ENCODE assay signal across 22 cellular contexts in genomic region chr1:231317306-231318014, GRCh38. TPM values are rescaled to one million over a fixed set of nuclear protein-coding genes. Genes with fewer than 3 reads are reported as not detected.
DNase-seq lines count a peak whose midpoint lies in the region; ATAC-seq, FAIRE-seq and TF ChIP-seq lines count a peak whose summit lies in the region.
"Had no signal": no experiment of that assay in that cellular context is flagged by ENCODE, and none has a peak within 500 bp of the region (broad histone marks: within the 10 kb centered on the region; RNA-seq: fewer than 3 reads in every experiment).

No MANE protein-coding gene starts in this region.

- no peak overlapping the region for H3K4ac ChIP-seq in H9 (ENCODE audit: low read depth, low read length)

- no peak overlapping the region for H2BK120ac ChIP-seq in H9 (ENCODE audit: low read depth, low read length, poor library complexity, severe bottlenecking)

- BruUV-seq in K562 (replicated peaks; lab: Mats Ljungman, UMichigan), result no TSS peak

- H3K36me3 ChIP-seq in GM23338 (ENCODE audit: insufficient read depth), result no peaks in the 10 kb centered on the region
- H3K36me3 ChIP-seq in K562 (ENCODE audit: control insufficient read depth, insufficient read depth, low read length), result no peaks in the 10 kb centered on the region
- no peaks in the 10 kb centered on the region for H3K36me3 ChIP-seq in esophagus muscularis mucosa
- H3K36me3 ChIP-seq: BE2C, MG63 had no signal

- no peaks in the 10 kb centered on the region for H3K4me1 Mint-ChIP-seq in GM23338
- H3K4me1 Mint-ChIP-seq in H9, result no peaks in the 10 kb centered on the region
- H3K4me1 Mint-ChIP-seq in T-helper 17 cell, result peaks cover 4% of the 10 kb centered on the region

- H3K4me3 ChIP-seq in GM23338 (no peak overlapping the region), K562 (no peak overlapping the region), esophagus muscularis mucosa (no peak overlapping the region)
- H3K4me3 ChIP-seq: MG63 had no signal

- no peak overlapping the region for H2BK12ac ChIP-seq in H9 (ENCODE audit: insufficient read length, low read depth, low read length)

- no peak for ATAC-seq in GM23338
- ATAC-seq in K562, result no peak
- no peak for ATAC-seq in HG03439 (IDR thresholded peaks at IDR 0.05; ENCODE audit: unreplicated experiment)
- ATAC-seq in T-helper 17 cell, result no peak
- ATAC-seq: Panc1 had no signal

- no peak overlapping the region for H2AK5ac ChIP-seq in H9 (ENCODE audit: insufficient read length, low read length)

- H3K18ac ChIP-seq in H9 (ENCODE audit: insufficient read length, low read depth, low read length), result no peak overlapping the region

- H3K9me1 ChIP-seq in K562 (ENCODE audit: control insufficient read depth, insufficient read depth, low read length), result no peaks in the 10 kb centered on the region

- CTCF ChIA-PET in K562 (lab: Yijun Ruan, JAX; ENCODE audit: low intra/inter-chr PET ratio), result no interaction called here

- H3K9me3 Mint-ChIP-seq in GM23338 (no peaks in the 10 kb centered on the region), H9 (no peaks in the 10 kb centered on the region)
- H3K9me3 Mint-ChIP-seq: CD8-positive, alpha-beta memory T cell had no signal

- TF ChIP-seq CTCF in GM23338 (conservative IDR thresholded peaks at IDR 0.05; ENCODE audit: low read depth in 2 of 2) (no peak), H9 (conservative IDR thresholded peaks at IDR 0.05) (no peak), K562 (IDR thresholded peaks at IDR 0.05 in 2 of 3, conservative IDR thresholded peaks at IDR 0.05 in 1 of 3; ENCODE audit: insufficient read depth in 2 of 3, low read depth in 1 of 3, low read length in 3 of 3) (no peak), esophagus muscularis mucosa (IDR thresholded peaks at IDR 0.05) (no peak)

- no peak for TF ChIP-seq RAD21 in K562 (CRISPR knock-in tag; conservative IDR thresholded peaks at IDR 0.05 in 1 of 2, IDR thresholded peaks at IDR 0.05 in 1 of 2)

- no peak overlapping the region for H3T11ph ChIP-seq in H9 (ENCODE audit: low read length)

- no peaks in the 10 kb centered on the region for H3K36me3 Mint-ChIP-seq in GM23338 (ENCODE audit: low read depth)
- H3K36me3 Mint-ChIP-seq in H9 (ENCODE audit: insufficient read depth in 1 of 3, low read depth in 3 of 3), result no peaks in the 10 kb centered on the region
- no peaks in the 10 kb centered on the region for H3K36me3 Mint-ChIP-seq in T-helper 17 cell (ENCODE audit: low read depth)
- H3K36me3 Mint-ChIP-seq: CD14-positive monocyte; CD8-positive, alpha-beta memory T cell had no signal

- POLR2A ChIA-PET in K562 (lab: Yijun Ruan, JAX), result interaction anchor here (0.7 to 1.5 kb wide), 2 partner anchors 13 to 17 kb away, joined by 4 to 5 read pairs; no protein-coding TSS in a partner anchor

- H3K27ac Mint-ChIP-seq in GM23338 (no peak overlapping the region), H9 (no peak overlapping the region), T-helper 17 cell (no peak overlapping the region)
- H3K27ac Mint-ChIP-seq: CD14-positive monocyte; CD8-positive, alpha-beta memory T cell had no signal

- no peak overlapping the region for H4K5ac ChIP-seq in H9 (ENCODE audit: insufficient read length, low read depth, low read length)

- H3K79me2 ChIP-seq in GM23338 (replicated peaks; ENCODE audit: insufficient read depth) (no peaks in the 10 kb centered on the region), H9 (ENCODE audit: insufficient read depth, low read length) (no peaks in the 10 kb centered on the region), K562 (ENCODE audit: control insufficient read depth, insufficient read depth, low read length) (no peaks in the 10 kb centered on the region)

- no peaks in the 10 kb centered on the region for H3F3A ChIP-seq in GM23338 (replicated peaks; ENCODE audit: low read depth)

- H2BK20ac ChIP-seq in H9 (ENCODE audit: low read depth, low read length, poor library complexity, severe bottlenecking), result no peak overlapping the region

- peak; percentile 30 for DNase-seq in GM23338 (ENCODE audit: low spot score)
- peak; percentile 22 for DNase-seq in H9
- peak in 1 of 4 experiments; percentile 18 for DNase-seq in K562 (ENCODE audit: extremely low read depth in 1 of 4, low spot score in 3 of 4)
- peak; percentile 50 for DNase-seq in esophagus muscularis mucosa (ENCODE audit: extremely low spot score)
- DNase-seq in NOMO-1 (lab: John Stamatoyannopoulos, UW; ENCODE audit: unreplicated experiment in 2 of 2), result no peak
- DNase-seq in DMS79 treated with DMSO at 0.1 percent for 48 hours (lab: John Stamatoyannopoulos, UW), result no peak
- DNase-seq in T-helper 17 cell, result no peak
- DNase-seq: BE2C; CD8-positive, alpha-beta memory T cell; DMS 273 treated with DMSO at 0.1 percent for 48 hours; DND-41; H7; KG1; MG63; NCI-H2029 treated with DMSO at 0.1 percent for 48 hours; NCI-H526 treated with DMSO at 0.1 percent for 48 hours; SHP77 had no signal

- no peak overlapping the region for H3K23ac ChIP-seq in H9 (ENCODE audit: insufficient read length, low read depth, low read length)

- intact Hi-C loops in K562 (cut with micrococcal nuclease) (no loop called here), esophagus muscularis mucosa (cut with DNase I) (no loop called here)

- H3K4me1 ChIP-seq in GM23338 (ENCODE audit: insufficient read depth) (no peaks in the 10 kb centered on the region), H9 (ENCODE audit: insufficient read depth, low read length) (no peaks in the 10 kb centered on the region), K562 (replicated peaks in 1 of 2; ENCODE audit: control insufficient read depth in 2 of 2, insufficient read depth in 2 of 2, low read length in 2 of 2) (no peaks in the 10 kb centered on the region), esophagus muscularis mucosa (no peaks in the 10 kb centered on the region)
- H3K4me1 ChIP-seq: BE2C had no signal

- FAIRE-seq in K562 (lab: Jason Lieb, UNC), result no peak
- FAIRE-seq: GM12892 had no signal

- H3K27me3 ChIP-seq in GM23338 (ENCODE audit: insufficient read depth) (no peaks in the 10 kb centered on the region), H9 (ENCODE audit: insufficient read depth, low read length) (no peaks in the 10 kb centered on the region), K562 (ENCODE audit: control insufficient read depth in 2 of 2, insufficient read depth in 2 of 2, low read length in 2 of 2) (peaks cover 0 to 4% of the 10 kb centered on the region in 2 experiments; a peak in 2 of 5 replicates), esophagus muscularis mucosa (no peaks in the 10 kb centered on the region)
- H3K27me3 ChIP-seq: BE2C, MG63 had no signal

- H3K56ac ChIP-seq in H9 (ENCODE audit: insufficient read length, low read depth, low read length), result no peak overlapping the region

- TF ChIP-seq POLR2A in K562 (conservative IDR thresholded peaks at IDR 0.05), result no peak
- no peak for TF ChIP-seq POLR2A in esophagus muscularis mucosa (IDR thresholded peaks at IDR 0.05; ENCODE audit: low read depth)

- no peak overlapping the region for H4K8ac ChIP-seq in H9 (replicated peaks; ENCODE audit: insufficient read length, low read depth, low read length)

- H2BK15ac ChIP-seq in H9 (ENCODE audit: low read depth, low read length), result no peak overlapping the region

- no peaks in the 10 kb centered on the region for H3K23me2 ChIP-seq in H9 (ENCODE audit: insufficient read length, low read depth, low read length, poor library complexity, severe bottlenecking)

- no peak overlapping the region for H2BK5ac ChIP-seq in H9 (ENCODE audit: insufficient read length, low read length)

- H3K14ac ChIP-seq in H9 (ENCODE audit: insufficient read depth, low read length), result no peak overlapping the region

- H3K9ac ChIP-seq in H9 (ENCODE audit: extremely low read depth, insufficient read length, low read length) (no peak overlapping the region), K562 (ENCODE audit: insufficient read depth in 1 of 2, low read depth in 2 of 2, low read length in 2 of 2) (no peak overlapping the region)

- H4K20me1 ChIP-seq in GM23338 (replicated peaks; ENCODE audit: insufficient read depth), result no peaks in the 10 kb centered on the region
- no peaks in the 10 kb centered on the region for H4K20me1 ChIP-seq in H9 (ENCODE audit: control insufficient read depth, insufficient read depth, insufficient read length)
- H4K20me1 ChIP-seq in K562 (replicated peaks; ENCODE audit: control insufficient read depth, insufficient read depth, low read length), result no peaks in the 10 kb centered on the region

- no peaks in the 10 kb centered on the region for H3K9me3 ChIP-seq in H9 (ENCODE audit: control insufficient read depth, low read depth, low read length)
- H3K9me3 ChIP-seq in K562 (replicated peaks; ENCODE audit: control insufficient read depth, insufficient read depth, low read depth, low read length), result no peaks in the 10 kb centered on the region
- no peaks in the 10 kb centered on the region for H3K9me3 ChIP-seq in esophagus muscularis mucosa
- no peaks in the 10 kb centered on the region for H3K9me3 ChIP-seq in T-helper 17 cell (ENCODE audit: control insufficient read depth, low read length, poor library complexity, severe bottlenecking)
- H3K9me3 ChIP-seq: BE2C had no signal

- in situ Hi-C loops in K562 (cut with MboI), result no loop called here

- H4K91ac ChIP-seq in H9 (ENCODE audit: insufficient read length, low read depth, low read length), result no peak overlapping the region

- TF ChIP-seq EP300 in K562 (IDR thresholded peaks at IDR 0.05; ENCODE audit: low read length), result no peak
- no peak for TF ChIP-seq EP300 in esophagus muscularis mucosa (IDR thresholded peaks at IDR 0.05)

- H3K4me2 ChIP-seq in GM23338 (no peak overlapping the region), H9 (ENCODE audit: insufficient read depth, insufficient read length, low read length) (no peak overlapping the region), K562 (ENCODE audit: insufficient read depth, low read length) (no peak overlapping the region)

- no CpG with 5 or more reads among the region's 44 CpGs for WGBS in H9 (ENCODE audit: extremely low coverage, insufficient read length, low lambda C conversion rate)
- 76% methylated on average over 39 of the region's 44 CpGs for WGBS in K562 (ENCODE audit: insufficient coverage, low coverage, missing lambda C conversion rate)
- WGBS in esophagus muscularis mucosa, result 93% methylated on average over 22 of the region's 44 CpGs

- no peaks in the 10 kb centered on the region for H3K79me1 ChIP-seq in H9 (ENCODE audit: insufficient read depth, low read depth, low read length, poor library complexity, severe bottlenecking)

- H2AFZ ChIP-seq in GM23338 (no peak overlapping the region), H9 (ENCODE audit: low read length) (no peak overlapping the region), K562 (ENCODE audit: low read depth, low read length) (no peak overlapping the region)

- H3K9me2 ChIP-seq in GM23338 (ENCODE audit: insufficient read depth), result no peaks in the 10 kb centered on the region

- no peak overlapping the region for H3K4me3 Mint-ChIP-seq in GM23338
- H3K4me3 Mint-ChIP-seq in H9, result no peak overlapping the region
- H3K4me3 Mint-ChIP-seq in T-helper 17 cell, result no peak overlapping the region
- H3K4me3 Mint-ChIP-seq: CD14-positive monocyte; CD8-positive, alpha-beta memory T cell had no signal

- H3K27me3 Mint-ChIP-seq in GM23338 (ENCODE audit: insufficient read depth, low read depth, poor library complexity), result peaks cover 3% of the 10 kb centered on the region
- peaks cover 13% of the 10 kb centered on the region for H3K27me3 Mint-ChIP-seq in H9 (ENCODE audit: low read depth)
- H3K27me3 Mint-ChIP-seq in T-helper 17 cell, result peaks cover 4% of the 10 kb centered on the region

- no peak overlapping the region for H3K27ac ChIP-seq in GM23338 (ENCODE audit: low read depth)
- H3K27ac ChIP-seq in H9 (ENCODE audit: insufficient read length, low read depth, low read length), result no peak overlapping the region
- no peak overlapping the region for H3K27ac ChIP-seq in K562 (ENCODE audit: extremely low read depth, low read depth, low read length)
- H3K27ac ChIP-seq in esophagus muscularis mucosa (replicated peaks in 1 of 4), result no peak overlapping the region
- H3K27ac ChIP-seq: RWPE1 had no signal

RNA-seq across cellular contexts. Expression of gene EXOC8, which starts 20.2 kb away (rescaled TPM):
- total RNA-seq in GM23338 (2014; rRNA removed; shearing (Covaris generic)), result 14.4 and 16.5 TPM in 2 replicates
- polyA plus RNA-seq in GM23338 (2016; fragmentation: Nextera tagmentation; extraction: Ambion mirVana) (2.3 TPM in 2 replicates), K562 (2011; rRNA removed) (5.3 and 5.9 TPM in 2 replicates), K562 (2014; fragmentation: Illumina TruSeq; extraction: Trizol) (7.1 and 7.7 TPM in 2 replicates), K562 (2014; fragmentation: Nextera tagmentation; extraction: Ambion mirVana) (1 to 10 TPM; 2.1 to 4.2 TPM), K562 (2014; rRNA removed) (5.7 and 7.2 TPM in 2 replicates)
- total RNA-seq in H9 (2021) (10.5 and 10.8 TPM in 2 replicates), K562 (2014; rRNA removed) (6.9 and 7.1 TPM in 2 replicates), K562 (2014; rRNA removed; fragmentation: Illumina TruSeq; extraction: Trizol) (12.7 and 13.2 TPM in 2 replicates), K562 (2015; rRNA removed; fragmentation: Illumina TruSeq; extraction: Trizol) (12.8 and 13.2 TPM in 2 replicates), K562 (2021) (12.1 and 13.6 TPM in 2 replicates), esophagus muscularis mucosa (10 to 100 TPM; 13.0 to 15.4 (median 14.3) TPM), T-helper 17 cell (10 to 100 TPM; 29.8 to 35.9 TPM)
- total RNA-seq in K562 (2011; cell fraction: chromatin; rRNA removed; ENCODE audit: low replicate concordance), result 11.3 and 16.8 TPM in 2 replicates
- total RNA-seq in K562 (2011; cell fraction: nucleolus; rRNA removed), result 8.8 and 9.3 TPM in 2 replicates
- 10.6 and 12.0 TPM in 2 replicates for total RNA-seq in K562 (2011; cell fraction: nucleoplasm; rRNA removed)
- polyA plus RNA-seq in K562 (2011; cell fraction: cytosol; rRNA removed), result 2.3 and 3.5 TPM in 2 replicates
- 6.2 and 6.5 TPM in 2 replicates for polyA plus RNA-seq in K562 (2011; cell fraction: nucleus; rRNA removed)
- polyA plus RNA-seq in K562 (2012), result 5.0 and 5.2 TPM in 2 replicates
- polyA minus RNA-seq in K562 (2011; rRNA and poly(A)+ RNA removed), result 13.4 and 14.7 TPM in 2 replicates
- 7.4 and 7.5 TPM in 2 replicates for polyA minus RNA-seq in K562 (2011; cell fraction: cytosol; rRNA and poly(A)+ RNA removed)
- 5.3 and 10.2 TPM in 2 replicates for polyA minus RNA-seq in K562 (2011; cell fraction: nucleus; rRNA and poly(A)+ RNA removed)

RNA-seq across cellular contexts. Expression of gene SPRTN, which starts 20.6 kb away (rescaled TPM):
- 15.7 and 25.0 TPM in 2 replicates for total RNA-seq in GM23338 (2014; rRNA removed; shearing (Covaris generic))
- polyA plus RNA-seq in GM23338 (2016; fragmentation: Nextera tagmentation; extraction: Ambion mirVana) (8.7 and 9.1 TPM in 2 replicates), K562 (2011; rRNA removed) (11.0 and 16.9 TPM in 2 replicates), K562 (2014; fragmentation: Illumina TruSeq; extraction: Trizol) (17.2 and 22.4 TPM in 2 replicates), K562 (2014; fragmentation: Nextera tagmentation; extraction: Ambion mirVana) (10 to 100 TPM in 1 of 2 experiments, 1 to 10 TPM in 1; 8.1 to 10.1 TPM), K562 (2014; rRNA removed) (20.0 and 21.7 TPM in 2 replicates)
- total RNA-seq in H9 (2021) (14.8 and 15.3 TPM in 2 replicates), K562 (2014; rRNA removed) (28.6 and 32.5 TPM in 2 replicates), K562 (2014; rRNA removed; fragmentation: Illumina TruSeq; extraction: Trizol) (21.7 and 23.8 TPM in 2 replicates), K562 (2015; rRNA removed; fragmentation: Illumina TruSeq; extraction: Trizol) (28.2 and 31.7 TPM in 2 replicates), K562 (2021) (21.2 and 23.3 TPM in 2 replicates), esophagus muscularis mucosa (10 to 100 TPM; 11.9 to 23.7 (median 15.0) TPM), T-helper 17 cell (10 to 100 TPM; 23.3 to 31.3 TPM)
- 42.1 and 69.3 TPM in 2 replicates for total RNA-seq in K562 (2011; cell fraction: chromatin; rRNA removed; ENCODE audit: low replicate concordance)
- 30.9 and 32.4 TPM in 2 replicates for total RNA-seq in K562 (2011; cell fraction: nucleolus; rRNA removed)
- total RNA-seq in K562 (2011; cell fraction: nucleoplasm; rRNA removed), result 37.6 and 46.4 TPM in 2 replicates
- polyA plus RNA-seq in K562 (2011; cell fraction: cytosol; rRNA removed), result 12.1 and 12.4 TPM in 2 replicates
- 16.3 and 17.6 TPM in 2 replicates for polyA plus RNA-seq in K562 (2011; cell fraction: nucleus; rRNA removed)
- 8.8 and 11.4 TPM in 2 replicates for polyA plus RNA-seq in K562 (2012)
- 31.0 and 32.1 TPM in 2 replicates for polyA minus RNA-seq in K562 (2011; rRNA and poly(A)+ RNA removed)
- 16.0 and 19.6 TPM in 2 replicates for polyA minus RNA-seq in K562 (2011; cell fraction: cytosol; rRNA and poly(A)+ RNA removed)
- polyA minus RNA-seq in K562 (2011; cell fraction: nucleus; rRNA and poly(A)+ RNA removed), result 21.9 and 37.9 TPM in 2 replicates

Comparison
In these comparisons a context has a peak if more than half of its experiments do, and no peak if none do; other contexts are left out.
1. DNase-seq: peak in GM23338 (single experiment), H9 (single experiment) and esophagus muscularis mucosa (single experiment); none in NOMO-1 (0 of 2), DMS79 treated with DMSO at 0.1 percent for 48 hours (single experiment) and T-helper 17 cell (0 of 3).